In genomic region chr20:54340667-54341081, GRCh38 we compare ENCODE assay signal across 13 cellular contexts.
DNase-seq lines count a peak whose midpoint lies in the region; ATAC-seq, FAIRE-seq and TF ChIP-seq lines count a peak whose summit lies in the region.
"Had no signal": no experiment of that assay in that cellular context is flagged by ENCODE, and none has a peak within 500 bp of the region (broad histone marks: within the 10 kb centered on the region; RNA-seq: fewer than 3 reads in every experiment).

No MANE protein-coding gene starts in this region.

- peak in 3 of 4 donors; percentile 47 to 62 (median 47) for ATAC-seq in pancreas

- H3K79me2 ChIP-seq in SK-N-SH (ENCODE audit: insufficient read depth): 0 out of 2 replicates have a peak, but pooled peaks cover 5% of the 10 kb centered on the region

- H3K9ac ChIP-seq in SK-N-SH: peak overlapping the region; percentile 38; the same call in 1 of the 2 replicates

- POLR2A ChIA-PET in SK-N-SH (lab: Yijun Ruan, JAX) (no interaction called here), HEK293T (lab: Yijun Ruan, JAX) (no interaction called here)

- peak overlapping the region in 1 of 2 experiments; percentile 33; a peak in 2 of 4 replicates for H3K4me3 ChIP-seq in SK-N-SH (ENCODE audit: low read depth in 2 of 2, low read length in 1 of 2)
- no peak overlapping the region for H3K4me3 ChIP-seq in pancreas
- no peak overlapping the region for H3K4me3 ChIP-seq in coronary artery

- H3K36me3 ChIP-seq in SK-N-SH (replicated peaks in 1 of 2; ENCODE audit: control insufficient read depth in 1 of 2, insufficient read depth in 2 of 2, low read length in 1 of 2) (no peaks in the 10 kb centered on the region), pancreas (no peaks in the 10 kb centered on the region)

- DNase-seq in EL (peak; percentile 69), SK-N-SH (no peak), fibroblast of peridontal ligament (ENCODE audit: extremely low read depth) (peak; percentile 89), pancreas (no peak), HEK293T (ENCODE audit: extremely low spot score) (no peak), posterior vena cava (ENCODE audit: low spot score) (no peak), coronary artery (ENCODE audit: low spot score) (no peak), T-helper 1 cell (no peak)
- DNase-seq: Caco-2, endodermal cell, midbrain, NCI-H510A treated with DMSO at 0.1 percent for 48 hours had no signal

- H3K27me3 ChIP-seq in SK-N-SH (ENCODE audit: insufficient read depth) (no peaks in the 10 kb centered on the region), pancreas (no peaks in the 10 kb centered on the region)

- TF ChIP-seq EP300 in SK-N-SH (IDR thresholded peaks at IDR 0.05; ENCODE audit: borderline replicate concordance in 1 of 2, low read depth in 1 of 2, low read length in 1 of 2): peak in 1 of 2 experiments; percentile 71; a peak in 1 of 4 replicates

- intact Hi-C loops in pancreas (cut with DNase I) (no loop called here), posterior vena cava (cut with DNase I) (no loop called here)

- 0 out of 2 replicates have a peak overlapping the region, but pooled peaks have one; percentile 10 for H2AFZ ChIP-seq in SK-N-SH (ENCODE audit: low read depth)

- CTCF ChIA-PET in SK-N-SH (lab: Yijun Ruan, JAX) (no interaction called here), HEK293T (lab: Yijun Ruan, JAX) (no interaction called here)

- no peaks in the 10 kb centered on the region for H3K9me2 ChIP-seq in SK-N-SH

- H3K4me2 ChIP-seq in SK-N-SH: peak overlapping the region; percentile 45

- peaks cover 0 to 30% of the 10 kb centered on the region in 2 experiments; a peak in 2 of 4 replicates for H3K4me1 ChIP-seq in SK-N-SH (ENCODE audit: control insufficient read depth in 1 of 2, insufficient read depth in 2 of 2, low read depth in 1 of 2, low read length in 1 of 2)
- peaks cover 0 to 9% (median 7%) of the 10 kb centered on the region in 3 donors for H3K4me1 ChIP-seq in pancreas
- H3K4me1 ChIP-seq: Caco-2 had no signal

- H3K9me3 ChIP-seq in SK-N-SH (no peaks in the 10 kb centered on the region), pancreas (no peaks in the 10 kb centered on the region)
- H3K9me3 ChIP-seq: Caco-2 had no signal

- 2% methylated on average over 4 of the region's 4 CpGs for WGBS in SK-N-SH (ENCODE audit: low lambda C conversion rate)
- 24 to 25% methylated on average over 4 of the region's 4 CpGs for WGBS in pancreas, 2 donors

- no peak for TF ChIP-seq CTCF in SK-N-SH (IDR thresholded peaks at IDR 0.05)
- TF ChIP-seq CTCF in pancreas (IDR thresholded peaks at IDR 0.05): no peak
- no peak for TF ChIP-seq CTCF in coronary artery (IDR thresholded peaks at IDR 0.05)

- TF ChIP-seq RAD21 in SK-N-SH (IDR thresholded peaks at IDR 0.05; ENCODE audit: low read length): no peak

- no peaks in the 10 kb centered on the region for H4K20me1 ChIP-seq in SK-N-SH (ENCODE audit: insufficient read depth)

- peaks cover 40% of the 10 kb centered on the region for H3F3A ChIP-seq in SK-N-SH (replicated peaks; ENCODE audit: insufficient read depth)

- no peak for FAIRE-seq in pancreas (lab: Jason Lieb, UNC)
- FAIRE-seq: TTC549 had no signal

- peak overlapping the region in 1 of 2 experiments; percentile 91; a peak in 3 of 4 replicates for H3K27ac ChIP-seq in SK-N-SH (ENCODE audit: low read depth in 2 of 2, low read length in 1 of 2)
- no peak overlapping the region for H3K27ac ChIP-seq in pancreas
- H3K27ac ChIP-seq in coronary artery: peak overlapping the region in 1 of 2 donors; percentile 14

TF ChIP-seq in SK-N-SH, 30 proteins besides CTCF, POLR2A, EP300 and RAD21 (continues in another document):
- TF ChIP-seq NFIC (IDR thresholded peaks at IDR 0.05; ENCODE audit: borderline replicate concordance): peak; percentile 89
- TF ChIP-seq USF2 (IDR thresholded peaks at IDR 0.05; ENCODE audit: borderline replicate concordance, low read depth, low read length): no peak
- no peak for TF ChIP-seq TAF1 (IDR thresholded peaks at IDR 0.05; ENCODE audit: borderline replicate concordance, low read depth, low read length)
- TF ChIP-seq RCOR1 (IDR thresholded peaks at IDR 0.05; ENCODE audit: low read length): no peak
- no peak for TF ChIP-seq USF1 (IDR thresholded peaks at IDR 0.05; ENCODE audit: borderline replicate concordance, low read depth)
- no peak for TF ChIP-seq FOXM1 (IDR thresholded peaks at IDR 0.05; ENCODE audit: low read depth)
- TF ChIP-seq TCF12 (IDR thresholded peaks at IDR 0.05): peak; percentile 85
- TF ChIP-seq YY1 (IDR thresholded peaks at IDR 0.05; ENCODE audit: low read depth): no peak
- TF ChIP-seq ELF1 (IDR thresholded peaks at IDR 0.05): no peak
- TF ChIP-seq ZBTB33 (IDR thresholded peaks at IDR 0.05; ENCODE audit: borderline replicate concordance, low read depth): no peak; the same call in 1 of the 2 replicates
- no peak for TF ChIP-seq RFX5 (IDR thresholded peaks at IDR 0.05; ENCODE audit: low read length)

TF ChIP-seq in HEK293T, 16 proteins besides CTCF, POLR2A, EP300 and RAD21:
- TF ChIP-seq ELF4 (IDR thresholded peaks at IDR 0.05) (no peak), ZNF384 (IDR thresholded peaks at IDR 0.05) (no peak), LEF1 (IDR thresholded peaks at IDR 0.05; ENCODE audit: borderline replicate concordance) (no peak), TARDBP (IDR thresholded peaks at IDR 0.05) (no peak), SP1 (IDR thresholded peaks at IDR 0.05) (no peak), NFRKB (IDR thresholded peaks at IDR 0.05) (no peak), ARNT (IDR thresholded peaks at IDR 0.05) (no peak), HDGF (IDR thresholded peaks at IDR 0.05; ENCODE audit: borderline replicate concordance) (no peak), CTBP1 (IDR thresholded peaks at IDR 0.05; ENCODE audit: borderline replicate concordance) (no peak), FOXA1 (IDR thresholded peaks at IDR 0.05) (no peak), BHLHE40 (IDR thresholded peaks at IDR 0.05; ENCODE audit: borderline replicate concordance) (no peak), FOXK2 (IDR thresholded peaks at IDR 0.05) (no peak), L3MBTL2 (conservative IDR thresholded peaks at IDR 0.05) (no peak), FOXM1 (IDR thresholded peaks at IDR 0.05; ENCODE audit: borderline replicate concordance) (no peak), PKNOX1 (IDR thresholded peaks at IDR 0.05) (no peak), SUZ12 (IDR thresholded peaks at IDR 0.05) (no peak)

Comparison
In these comparisons a context has a peak if more than half of its experiments do, and no peak if none do; other contexts are left out.
1. DNase-seq: peak in EL (single experiment) and fibroblast of peridontal ligament (single experiment); none in SK-N-SH (single experiment), pancreas (0 of 6), HEK293T (single experiment), posterior vena cava (single experiment), coronary artery (single experiment) and T-helper 1 cell (0 of 5).